1 cellular context compared by ENCODE assay signal in genomic region chr6:158867381-158868121, GRCh38.
TF ChIP-seq lines count a peak whose summit lies in the region.

No MANE protein-coding gene starts in this region.

TF ChIP-seq in GM23338, 12 proteins besides CTCF, POLR2A, EP300 and RAD21 (continued from another document):
- no peak for TF ChIP-seq ZNF462 (CRISPR knock-in tag; IDR thresholded peaks at IDR 0.05)
- no peak for TF ChIP-seq REST (IDR thresholded peaks at IDR 0.05; ENCODE audit: unreplicated experiment)
- no peak for TF ChIP-seq POLR2AphosphoS5 (IDR thresholded peaks at IDR 0.05; ENCODE audit: low read depth)
- no peak for TF ChIP-seq EZH2 (IDR thresholded peaks at IDR 0.05; ENCODE audit: low read depth, unreplicated experiment)
- TF ChIP-seq CREB1 (CRISPR knock-in tag; IDR thresholded peaks at IDR 0.05; ENCODE audit: low read depth) = no peak
